ENCODE assay signal across 8 cellular contexts in genomic region chr20:34709836-34710567, GRCh38. TPM values are rescaled to one million over a fixed set of nuclear protein-coding genes. Genes with fewer than 3 reads are reported as not detected.
DNase-seq lines count a peak whose midpoint lies in the region; ATAC-seq and TF ChIP-seq lines count a peak whose summit lies in the region.

No MANE protein-coding gene starts in this region.

- H3K36me3 Mint-ChIP-seq in CD4-positive, CD25-positive, alpha-beta regulatory T cell, result peaks cover 8% of the 10 kb centered on the region

- peaks cover 13% of the 10 kb centered on the region for H3K4me1 ChIP-seq in CD4-positive, CD25-positive, alpha-beta regulatory T cell (ENCODE audit: control insufficient read depth, insufficient read depth, low read length, poor library complexity, severe bottlenecking)
- H3K4me1 ChIP-seq in adrenal gland (replicated peaks in 1 of 2) (peaks cover 32 to 58% of the 10 kb centered on the region in 2 donors), right cardiac atrium (ENCODE audit: control insufficient read depth, insufficient read depth, low read length) (peaks cover 4% of the 10 kb centered on the region), psoas muscle (peaks cover 36% of the 10 kb centered on the region)

- no peaks in the 10 kb centered on the region for H3K27me3 ChIP-seq in CD4-positive, CD25-positive, alpha-beta regulatory T cell (ENCODE audit: control insufficient read depth, insufficient read depth, low read length)
- no peaks in the 10 kb centered on the region for H3K27me3 ChIP-seq in adrenal gland
- H3K27me3 ChIP-seq in right cardiac atrium (ENCODE audit: control insufficient read depth, insufficient read depth), result no peaks in the 10 kb centered on the region
- no peaks in the 10 kb centered on the region for H3K27me3 ChIP-seq in psoas muscle (ENCODE audit: insufficient read depth in 3 of 3, low read length in 2 of 3)

- no peaks in the 10 kb centered on the region for H3K27me3 Mint-ChIP-seq in CD4-positive, CD25-positive, alpha-beta regulatory T cell

- H3K27ac Mint-ChIP-seq in CD4-positive, CD25-positive, alpha-beta regulatory T cell, result peak overlapping the region; percentile 78 to 93 (median 88)

- H3K4me1 Mint-ChIP-seq in CD4-positive, CD25-positive, alpha-beta regulatory T cell, result peaks cover 0 to 21% (median 11%) of the 10 kb centered on the region in 4 donors

- H3K36me3 ChIP-seq in CD4-positive, CD25-positive, alpha-beta regulatory T cell (ENCODE audit: control insufficient read depth, insufficient read depth, low read length), result peaks cover 3% of the 10 kb centered on the region
- H3K36me3 ChIP-seq in adrenal gland (replicated peaks in 1 of 2) (peaks cover 0 to 10% of the 10 kb centered on the region in 2 donors), psoas muscle (ENCODE audit: insufficient read depth in 1 of 2, low read depth in 1 of 2) (peaks cover 0 to 29% of the 10 kb centered on the region in 2 donors)

- peak overlapping the region; percentile 88 to 98 (median 91) for H3K4me3 Mint-ChIP-seq in CD4-positive, CD25-positive, alpha-beta regulatory T cell

- peak; percentile 39 to 46 for ATAC-seq in CD4-positive, CD25-positive, alpha-beta regulatory T cell (ENCODE audit: low read depth in 2 of 2)
- ATAC-seq in GM18861 (IDR thresholded peaks at IDR 0.05; ENCODE audit: unreplicated experiment) (peak; percentile 25), HG03097 (IDR thresholded peaks at IDR 0.05; ENCODE audit: low FRiP score, unreplicated experiment) (peak; percentile 28), right cardiac atrium (peak; percentile 62 to 73), psoas muscle (peak; percentile 72 to 80 (median 75))

- TF ChIP-seq CTCF in adrenal gland (IDR thresholded peaks at IDR 0.05) (no peak), psoas muscle (IDR thresholded peaks at IDR 0.05) (no peak)

- TF ChIP-seq POLR2A in adrenal gland (IDR thresholded peaks at IDR 0.05), result peak; percentile 26 to 32

- no peaks in the 10 kb centered on the region for H3K9me3 ChIP-seq in CD4-positive, CD25-positive, alpha-beta regulatory T cell (ENCODE audit: control insufficient read depth in 2 of 2, low read length in 2 of 2)
- H3K9me3 ChIP-seq in adrenal gland (replicated peaks in 1 of 3) (no peaks in the 10 kb centered on the region), right cardiac atrium (ENCODE audit: control insufficient read depth, low read length) (no peaks in the 10 kb centered on the region), psoas muscle (no peaks in the 10 kb centered on the region)

- peaks cover 0 to 2% (median 0%) of the 10 kb centered on the region in 7 donors for H3K9me3 Mint-ChIP-seq in CD4-positive, CD25-positive, alpha-beta regulatory T cell

- peak overlapping the region; percentile 58 for H3K4me3 ChIP-seq in CD4-positive, CD25-positive, alpha-beta regulatory T cell (ENCODE audit: low read depth, low read length)
- H3K4me3 ChIP-seq in adrenal gland, result peak overlapping the region in 2 of 4 donors; percentile 59 to 92
- H3K4me3 ChIP-seq in right cardiac atrium (ENCODE audit: low read length), result peak overlapping the region; percentile 19
- peak overlapping the region; percentile 81 for H3K4me3 ChIP-seq in psoas muscle

- peak in 1 of 3 donors; percentile 65 for DNase-seq in CD4-positive, CD25-positive, alpha-beta regulatory T cell
- DNase-seq in NCI-H510A (lab: John Stamatoyannopoulos, UW), result peak; percentile 74
- peak in 6 of 7 donors; percentile 56 to 89 (median 72) for DNase-seq in adrenal gland
- peak; percentile 80 to 93 (median 88) for DNase-seq in right cardiac atrium
- peak; percentile 84 to 85 for DNase-seq in psoas muscle
- no peak for DNase-seq in HuH-7.5 (ENCODE audit: low spot score)

- intact Hi-C loops in adrenal gland (cut with DNase I) (loop anchor here (10.0 kb wide), 1 partner anchor 135 kb away; no protein-coding TSS in a partner anchor), right cardiac atrium (cut with DNase I) (loop anchor here in 3 of 4 donors (5.0 to 10.0 kb wide), 3 partner anchors 125 to 173 kb away; no protein-coding TSS in a partner anchor), psoas muscle (cut with DNase I) (loop anchor here (5.0 to 10.0 kb wide), 4 partner anchors 133 to 395 kb away; partner anchors contain the start of gene MAP1LC3A (in 1 of the 2))

- 3 to 8% (median 4%) methylated on average over 15 to 61 of the region's 61 CpGs for WGBS in adrenal gland, 4 donors
- WGBS in right cardiac atrium, result 5% methylated on average over 61 of the region's 61 CpGs
- 2 to 7% (median 3%) methylated on average over 29 to 61 of the region's 61 CpGs for WGBS in psoas muscle, 3 donors

- H3K27ac ChIP-seq in CD4-positive, CD25-positive, alpha-beta regulatory T cell (ENCODE audit: insufficient read depth, low read length, poor library complexity, severe bottlenecking), result peak overlapping the region; percentile 88
- H3K27ac ChIP-seq in adrenal gland (peak overlapping the region in 4 of 5 donors; percentile 83 to 96 (median 92)), right cardiac atrium (ENCODE audit: low read length) (peak overlapping the region; percentile 15), psoas muscle (peak overlapping the region; percentile 100)

RNA-seq across cellular contexts. Expression of gene TP53INP2, which starts 5.9 kb away (rescaled TPM):
- 60.9 TPM for total RNA-seq in CD4-positive, CD25-positive, alpha-beta regulatory T cell
- polyA plus RNA-seq in CD4-positive, CD25-positive, alpha-beta regulatory T cell, result under 1 TPM; 0.37 to 0.77 (median 0.47) TPM
- total RNA-seq in adrenal gland (10 to 100 TPM; 11.5 to 74.5 (median 20.1) TPM), right cardiac atrium (100 to 1,000 TPM in 2 of 4 donors, 10 to 100 TPM in 2; 72.7 to 133 (median 113) TPM), psoas muscle (10 to 100 TPM; 22.2 to 37.4 (median 27.8) TPM)
- polyA plus RNA-seq in adrenal gland (10 to 100 TPM; 15.4 to 58.2 (median 18.6) TPM), right cardiac atrium (72.0 TPM), psoas muscle (10 to 100 TPM; 20.5 to 42.8 (median 23.8) TPM)

RNA-seq across cellular contexts. Expression of gene PIGU, which starts 33.1 kb away (rescaled TPM):
- 9.7 TPM for total RNA-seq in CD4-positive, CD25-positive, alpha-beta regulatory T cell
- polyA plus RNA-seq in CD4-positive, CD25-positive, alpha-beta regulatory T cell, result 10 to 100 TPM; 33.9 to 44.6 (median 40.1) TPM
- total RNA-seq in adrenal gland (10 to 100 TPM; 19.6 to 33.7 (median 22.1) TPM), right cardiac atrium (10 to 100 TPM; 11.6 to 14.4 (median 13.6) TPM), psoas muscle (10 to 100 TPM in 3 of 4 donors, 1 to 10 TPM in 1; 9.5 to 15.0 (median 10.6) TPM)
- polyA plus RNA-seq in adrenal gland (10 to 100 TPM; 16.8 to 64.1 (median 25.7) TPM), right cardiac atrium (18.9 TPM), psoas muscle (10 to 100 TPM; 16.4 to 34.2 (median 17.1) TPM)

Comparison
In these comparisons a context has a peak if more than half of its experiments do, and no peak if none do; other contexts are left out.
1. ATAC-seq: peak in every context shown above with its lines; median percentile 75 in psoas muscle; 68 in right cardiac atrium; 42 in CD4-positive, CD25-positive, alpha-beta regulatory T cell; 28 in HG03097; 25 in GM18861.
2. H3K27ac ChIP-seq: peak in every context shown above with its lines; median percentile 100 in psoas muscle; 92 in adrenal gland; 88 in CD4-positive, CD25-positive, alpha-beta regulatory T cell; 15 in right cardiac atrium.